In genomic region chr19:43826787-43827754, GRCh38 we compare ENCODE assay signal across 8 cellular contexts. TPM values are rescaled to one million over a fixed set of nuclear protein-coding genes. Genes with fewer than 3 reads are reported as not detected.
A peak's percentile ranks its signal among the peaks of the same experiment; 100 is the strongest.
DNase-seq lines count a peak whose midpoint lies in the region; ATAC-seq, FAIRE-seq and TF ChIP-seq lines count a peak whose summit lies in the region.

Gene ZNF283 (plus strand): TSS chr19:43827321. CDS start chr19:43833505, 6,184 bp downstream.

- no peaks in the 10 kb centered on the region for H3K4me1 ChIP-seq in A549
- H3K4me1 ChIP-seq in duodenal mucosa (ENCODE audit: control insufficient read depth in 1 of 2, insufficient read depth in 2 of 2, low read length in 2 of 2), result peaks cover 8 to 12% of the 10 kb centered on the region in 2 donors
- peaks cover 3 to 9% (median 9%) of the 10 kb centered on the region in 4 donors for H3K4me1 ChIP-seq in liver (ENCODE audit: control insufficient read depth in 4 of 4, insufficient read depth in 4 of 4, low read length in 3 of 4)

- TF ChIP-seq CTCF in A549 (IDR thresholded peaks at IDR 0.05) (no peak), liver (IDR thresholded peaks at IDR 0.05; ENCODE audit: low read depth, low read length, missing input control) (no peak)

- CTCF ChIA-PET in A549 (lab: Yijun Ruan, JAX), result interaction anchor here (1.0 to 1.1 kb wide), 2 partner anchors 42 to 164 kb away, joined by 3 read pairs; no protein-coding TSS in a partner anchor

- H3K9ac ChIP-seq in duodenal mucosa (ENCODE audit: low read depth in 1 of 2, low read length in 2 of 2), result peak within 1 kb of the TSS; percentile 58 to 64
- H3K9ac ChIP-seq in liver (ENCODE audit: low read depth in 1 of 2, low read length in 2 of 2), result no peak within 1 kb of the TSS

- H3K36me3 ChIP-seq in duodenal mucosa (ENCODE audit: control insufficient read depth in 1 of 2, insufficient read depth in 2 of 2, low read length in 2 of 2) (peaks cover 10 to 25% of the 10 kb centered on the region in 2 donors), liver (ENCODE audit: control insufficient read depth in 4 of 4, insufficient read depth in 3 of 4, low read depth in 1 of 4, low read length in 3 of 4) (peaks cover 4 to 29% (median 22%) of the 10 kb centered on the region in 4 donors)

- DNase-seq in A549 (ENCODE audit: low read depth in 1 of 2, low spot score in 1 of 2) (peak; percentile 83 to 96), NCI-H526 treated with DMSO at 0.1 percent for 48 hours (lab: John Stamatoyannopoulos, UW) (peak; percentile 90)
- DNase-seq in activated CD4-positive, alpha-beta T cell treated with anti-CD3 and anti-CD28 coated beads, Interleukin-2, amount 50 U/mL, for 24 hours (ENCODE audit: low read depth in 1 of 2, low spot score in 1 of 2), result peak; percentile 59 to 79
- DNase-seq in stimulated activated CD4-positive, alpha-beta T cell treated with anti-CD3 and anti-CD28 coated beads, Interleukin-2, amount 100 ng/mL, for 48 hours, result peak; percentile 79

- no peak for TF ChIP-seq POLR2A in A549 (IDR thresholded peaks at IDR 0.05; ENCODE audit: low read length)

- H3K9me3 ChIP-seq in A549, result peaks cover 71% of the 10 kb centered on the region
- H3K9me3 ChIP-seq in duodenal mucosa (ENCODE audit: control insufficient read depth in 1 of 2, low read length in 2 of 2), result no peaks in the 10 kb centered on the region
- peaks cover 2 to 24% (median 8%) of the 10 kb centered on the region in 4 donors for H3K9me3 ChIP-seq in liver (ENCODE audit: control insufficient read depth in 4 of 4, low read length in 3 of 4)

- no peak for TF ChIP-seq EP300 in A549 (IDR thresholded peaks at IDR 0.05)

- peak within 1 kb of the TSS; percentile 66 to 87 for H3K27ac ChIP-seq in A549
- no peak within 1 kb of the TSS for H3K27ac ChIP-seq in duodenal mucosa (ENCODE audit: low read depth, low read length)
- H3K27ac ChIP-seq in liver (ENCODE audit: low read depth in 1 of 2, low read length in 2 of 2), result peak within 1 kb of the TSS in 1 of 2 donors; percentile 29

- H3K27me3 ChIP-seq in duodenal mucosa (ENCODE audit: control insufficient read depth in 1 of 2, insufficient read depth in 2 of 2, low read length in 2 of 2), result no peaks in the 10 kb centered on the region
- peaks cover 0 to 3% (median 2%) of the 10 kb centered on the region in 4 donors for H3K27me3 ChIP-seq in liver (ENCODE audit: control insufficient read depth in 4 of 4, insufficient read depth in 4 of 4, low read length in 3 of 4)

- POLR2A ChIA-PET in A549 (lab: Yijun Ruan, JAX), result interaction anchor here (0.7 to 1.6 kb wide), 6 partner anchors 11 to 385 kb away, joined by 3 to 9 read pairs (median 4); partner anchors contain the start of genes ZNF223, ZNF227 and ZNF45

- ATAC-seq in A549 (peak; percentile 99), GM18861 (IDR thresholded peaks at IDR 0.05; ENCODE audit: unreplicated experiment) (peak; percentile 90), HG03432 (IDR thresholded peaks at IDR 0.05; ENCODE audit: unreplicated experiment) (peak; percentile 84)

- WGBS in A549 (ENCODE audit: missing lambda C conversion rate), result 28% methylated on average over 44 of the region's 46 CpGs
- 8% methylated on average over 46 of the region's 46 CpGs for WGBS in liver

- TF ChIP-seq RAD21 in A549 (conservative IDR thresholded peaks at IDR 0.05 in 1 of 2, IDR thresholded peaks at IDR 0.05 in 1 of 2), result no peak
- TF ChIP-seq RAD21 in liver (IDR thresholded peaks at IDR 0.05), result peak in 1 of 2 donors; percentile 18

- peak within 1 kb of the TSS; percentile 67 for H3K4me2 ChIP-seq in A549

- FAIRE-seq in A549 (lab: Jason Lieb, UNC), result peak; percentile 18

- H3K4me3 ChIP-seq in A549 (peak within 1 kb of the TSS; percentile 58), duodenal mucosa (ENCODE audit: low read depth in 1 of 2, low read length in 2 of 2) (peak within 1 kb of the TSS; percentile 70 to 95), liver (ENCODE audit: low read depth in 1 of 3, low read length in 3 of 3) (peak within 1 kb of the TSS; percentile 67 to 92 (median 73))

TF ChIP-seq in A549, 52 proteins besides CTCF, POLR2A, EP300 and RAD21:
- TF ChIP-seq MAFK (IDR thresholded peaks at IDR 0.05; ENCODE audit: partially characterized antibody) (no peak), KDM1A (IDR thresholded peaks at IDR 0.05; ENCODE audit: low read depth) (no peak), MAX (IDR thresholded peaks at IDR 0.05) (peak; percentile 71), E2F6 (IDR thresholded peaks at IDR 0.05; ENCODE audit: borderline replicate concordance, low read depth) (peak; percentile 85; the same call in 1 of the 2 replicates), PHF8 (IDR thresholded peaks at IDR 0.05; ENCODE audit: borderline replicate concordance, low read depth) (no peak), ZNF302 (CRISPR knock-in tag; IDR thresholded peaks at IDR 0.05) (no peak), HOXB5 (CRISPR knock-in tag; IDR thresholded peaks at IDR 0.05) (no peak)

TF ChIP-seq in liver, 16 proteins besides CTCF, POLR2A, EP300 and RAD21:
- TF ChIP-seq GABPA (IDR thresholded peaks at IDR 0.05 in 1 of 2, conservative IDR thresholded peaks at IDR 0.05 in 1 of 2), result peak; percentile 64 to 95
- no peak for TF ChIP-seq FOXA1 (IDR thresholded peaks at IDR 0.05)
- peak in 1 of 2 donors; percentile 37 for TF ChIP-seq EGR1 (IDR thresholded peaks at IDR 0.05; ENCODE audit: low read depth in 2 of 2)
- TF ChIP-seq JUND (IDR thresholded peaks at IDR 0.05), result no peak
- peak; percentile 64 for TF ChIP-seq MAX (IDR thresholded peaks at IDR 0.05)
- no peak for TF ChIP-seq NR2F2 (IDR thresholded peaks at IDR 0.05)
- TF ChIP-seq YY1 (IDR thresholded peaks at IDR 0.05), result peak; percentile 80
- TF ChIP-seq HNF4A (conservative IDR thresholded peaks at IDR 0.05), result peak; percentile 43 to 45
- peak in 1 of 2 donors; percentile 48 for TF ChIP-seq RXRA (IDR thresholded peaks at IDR 0.05)
- peak; percentile 78 for TF ChIP-seq TAF1 (conservative IDR thresholded peaks at IDR 0.05)
- peak; percentile 62 for TF ChIP-seq ZBTB33 (IDR thresholded peaks at IDR 0.05)
- TF ChIP-seq SP1 (IDR thresholded peaks at IDR 0.05), result peak; percentile 40
- peak; percentile 16 for TF ChIP-seq REST (IDR thresholded peaks at IDR 0.05)

RNA-seq across cellular contexts. Expression of gene ZNF283, which starts in this region (rescaled TPM):
- polyA plus RNA-seq in A549 (2011; rRNA removed), result 5.1 and 8.9 TPM in 2 replicates
- 0.70 and 1.4 TPM in 2 replicates for polyA plus RNA-seq in A549 (2012; cell fraction: cytosol; rRNA removed)
- polyA plus RNA-seq in A549 (2012; cell fraction: nucleus; rRNA removed), result 0.72 and 1.3 TPM in 2 replicates
- 5.2 to 6.1 TPM (median 5.6 TPM) in 3 replicates for polyA plus RNA-seq in A549 (2017; fragmentation: RNase III; extraction: RNeasy Plus Mini Kit Qiagen cat#74134 plus additional on column Dnase treatment)
- polyA minus RNA-seq in A549 (2011; rRNA and poly(A)+ RNA removed), result 5.7 and 6.8 TPM in 2 replicates
- total RNA-seq in liver, result 1 to 10 TPM; 4.9 to 6.4 TPM
- polyA plus RNA-seq in liver, result under 1 TPM; 0.65 to 0.99 TPM

Comparison
In these comparisons a context has a peak if more than half of its experiments do, and no peak if none do; other contexts are left out.
1. H3K9ac ChIP-seq: peak in duodenal mucosa (2 of 2); none in liver (0 of 2).
2. Peak in every context shown above with its lines, with median percentiles within 50 percentile points of each other: ATAC-seq, DNase-seq and H3K4me3 ChIP-seq.